In the genomic region with DNA sequence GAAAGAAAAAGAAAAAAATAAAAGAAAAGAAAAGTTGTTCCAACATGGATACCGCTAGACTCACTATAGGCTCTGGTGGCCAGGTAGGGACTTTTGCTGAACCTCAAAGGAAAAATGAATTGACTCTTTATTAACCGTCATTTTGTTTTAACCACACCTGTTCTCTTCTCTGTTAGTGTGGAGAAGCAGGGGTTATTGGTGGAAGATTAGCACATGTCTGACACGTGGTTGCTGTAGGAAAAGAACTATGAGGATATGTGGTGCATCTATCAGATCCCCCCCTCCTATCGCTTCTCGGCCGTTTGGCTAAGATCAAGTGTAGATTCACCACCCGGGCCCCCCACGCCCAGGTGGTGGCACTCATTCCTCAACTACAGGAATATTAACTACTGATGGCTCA, we compare ENCODE assay signal across 1 cellular context.
TF ChIP-seq lines count a peak whose summit lies in the region.

No MANE protein-coding gene starts in this region.

TF ChIP-seq in K562, 482 proteins besides CTCF, POLR2A, EP300 and RAD21 (continued from another document):
- TF ChIP-seq, protein P1, sequence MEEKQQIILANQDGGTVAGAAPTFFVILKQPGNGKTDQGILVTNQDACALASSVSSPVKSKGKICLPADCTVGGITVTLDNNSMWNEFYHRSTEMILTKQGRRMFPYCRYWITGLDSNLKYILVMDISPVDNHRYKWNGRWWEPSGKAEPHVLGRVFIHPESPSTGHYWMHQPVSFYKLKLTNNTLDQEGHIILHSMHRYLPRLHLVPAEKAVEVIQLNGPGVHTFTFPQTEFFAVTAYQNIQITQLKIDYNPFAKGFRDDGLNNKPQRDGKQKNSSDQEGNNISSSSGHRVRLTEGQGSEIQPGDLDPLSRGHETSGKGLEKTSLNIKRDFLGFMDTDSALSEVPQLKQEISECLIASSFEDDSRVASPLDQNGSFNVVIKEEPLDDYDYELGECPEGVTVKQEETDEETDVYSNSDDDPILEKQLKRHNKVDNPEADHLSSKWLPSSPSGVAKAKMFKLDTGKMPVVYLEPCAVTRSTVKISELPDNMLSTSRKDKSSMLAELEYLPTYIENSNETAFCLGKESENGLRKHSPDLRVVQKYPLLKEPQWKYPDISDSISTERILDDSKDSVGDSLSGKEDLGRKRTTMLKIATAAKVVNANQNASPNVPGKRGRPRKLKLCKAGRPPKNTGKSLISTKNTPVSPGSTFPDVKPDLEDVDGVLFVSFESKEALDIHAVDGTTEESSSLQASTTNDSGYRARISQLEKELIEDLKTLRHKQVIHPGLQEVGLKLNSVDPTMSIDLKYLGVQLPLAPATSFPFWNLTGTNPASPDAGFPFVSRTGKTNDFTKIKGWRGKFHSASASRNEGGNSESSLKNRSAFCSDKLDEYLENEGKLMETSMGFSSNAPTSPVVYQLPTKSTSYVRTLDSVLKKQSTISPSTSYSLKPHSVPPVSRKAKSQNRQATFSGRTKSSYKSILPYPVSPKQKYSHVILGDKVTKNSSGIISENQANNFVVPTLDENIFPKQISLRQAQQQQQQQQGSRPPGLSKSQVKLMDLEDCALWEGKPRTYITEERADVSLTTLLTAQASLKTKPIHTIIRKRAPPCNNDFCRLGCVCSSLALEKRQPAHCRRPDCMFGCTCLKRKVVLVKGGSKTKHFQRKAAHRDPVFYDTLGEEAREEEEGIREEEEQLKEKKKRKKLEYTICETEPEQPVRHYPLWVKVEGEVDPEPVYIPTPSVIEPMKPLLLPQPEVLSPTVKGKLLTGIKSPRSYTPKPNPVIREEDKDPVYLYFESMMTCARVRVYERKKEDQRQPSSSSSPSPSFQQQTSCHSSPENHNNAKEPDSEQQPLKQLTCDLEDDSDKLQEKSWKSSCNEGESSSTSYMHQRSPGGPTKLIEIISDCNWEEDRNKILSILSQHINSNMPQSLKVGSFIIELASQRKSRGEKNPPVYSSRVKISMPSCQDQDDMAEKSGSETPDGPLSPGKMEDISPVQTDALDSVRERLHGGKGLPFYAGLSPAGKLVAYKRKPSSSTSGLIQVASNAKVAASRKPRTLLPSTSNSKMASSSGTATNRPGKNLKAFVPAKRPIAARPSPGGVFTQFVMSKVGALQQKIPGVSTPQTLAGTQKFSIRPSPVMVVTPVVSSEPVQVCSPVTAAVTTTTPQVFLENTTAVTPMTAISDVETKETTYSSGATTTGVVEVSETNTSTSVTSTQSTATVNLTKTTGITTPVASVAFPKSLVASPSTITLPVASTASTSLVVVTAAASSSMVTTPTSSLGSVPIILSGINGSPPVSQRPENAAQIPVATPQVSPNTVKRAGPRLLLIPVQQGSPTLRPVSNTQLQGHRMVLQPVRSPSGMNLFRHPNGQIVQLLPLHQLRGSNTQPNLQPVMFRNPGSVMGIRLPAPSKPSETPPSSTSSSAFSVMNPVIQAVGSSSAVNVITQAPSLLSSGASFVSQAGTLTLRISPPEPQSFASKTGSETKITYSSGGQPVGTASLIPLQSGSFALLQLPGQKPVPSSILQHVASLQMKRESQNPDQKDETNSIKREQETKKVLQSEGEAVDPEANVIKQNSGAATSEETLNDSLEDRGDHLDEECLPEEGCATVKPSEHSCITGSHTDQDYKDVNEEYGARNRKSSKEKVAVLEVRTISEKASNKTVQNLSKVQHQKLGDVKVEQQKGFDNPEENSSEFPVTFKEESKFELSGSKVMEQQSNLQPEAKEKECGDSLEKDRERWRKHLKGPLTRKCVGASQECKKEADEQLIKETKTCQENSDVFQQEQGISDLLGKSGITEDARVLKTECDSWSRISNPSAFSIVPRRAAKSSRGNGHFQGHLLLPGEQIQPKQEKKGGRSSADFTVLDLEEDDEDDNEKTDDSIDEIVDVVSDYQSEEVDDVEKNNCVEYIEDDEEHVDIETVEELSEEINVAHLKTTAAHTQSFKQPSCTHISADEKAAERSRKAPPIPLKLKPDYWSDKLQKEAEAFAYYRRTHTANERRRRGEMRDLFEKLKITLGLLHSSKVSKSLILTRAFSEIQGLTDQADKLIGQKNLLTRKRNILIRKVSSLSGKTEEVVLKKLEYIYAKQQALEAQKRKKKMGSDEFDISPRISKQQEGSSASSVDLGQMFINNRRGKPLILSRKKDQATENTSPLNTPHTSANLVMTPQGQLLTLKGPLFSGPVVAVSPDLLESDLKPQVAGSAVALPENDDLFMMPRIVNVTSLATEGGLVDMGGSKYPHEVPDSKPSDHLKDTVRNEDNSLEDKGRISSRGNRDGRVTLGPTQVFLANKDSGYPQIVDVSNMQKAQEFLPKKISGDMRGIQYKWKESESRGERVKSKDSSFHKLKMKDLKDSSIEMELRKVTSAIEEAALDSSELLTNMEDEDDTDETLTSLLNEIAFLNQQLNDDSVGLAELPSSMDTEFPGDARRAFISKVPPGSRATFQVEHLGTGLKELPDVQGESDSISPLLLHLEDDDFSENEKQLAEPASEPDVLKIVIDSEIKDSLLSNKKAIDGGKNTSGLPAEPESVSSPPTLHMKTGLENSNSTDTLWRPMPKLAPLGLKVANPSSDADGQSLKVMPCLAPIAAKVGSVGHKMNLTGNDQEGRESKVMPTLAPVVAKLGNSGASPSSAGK (IDR thresholded peaks at IDR 0.05), result peak; percentile 55; the same call in 1 of the 2 replicates
- TF ChIP-seq, protein P2, sequence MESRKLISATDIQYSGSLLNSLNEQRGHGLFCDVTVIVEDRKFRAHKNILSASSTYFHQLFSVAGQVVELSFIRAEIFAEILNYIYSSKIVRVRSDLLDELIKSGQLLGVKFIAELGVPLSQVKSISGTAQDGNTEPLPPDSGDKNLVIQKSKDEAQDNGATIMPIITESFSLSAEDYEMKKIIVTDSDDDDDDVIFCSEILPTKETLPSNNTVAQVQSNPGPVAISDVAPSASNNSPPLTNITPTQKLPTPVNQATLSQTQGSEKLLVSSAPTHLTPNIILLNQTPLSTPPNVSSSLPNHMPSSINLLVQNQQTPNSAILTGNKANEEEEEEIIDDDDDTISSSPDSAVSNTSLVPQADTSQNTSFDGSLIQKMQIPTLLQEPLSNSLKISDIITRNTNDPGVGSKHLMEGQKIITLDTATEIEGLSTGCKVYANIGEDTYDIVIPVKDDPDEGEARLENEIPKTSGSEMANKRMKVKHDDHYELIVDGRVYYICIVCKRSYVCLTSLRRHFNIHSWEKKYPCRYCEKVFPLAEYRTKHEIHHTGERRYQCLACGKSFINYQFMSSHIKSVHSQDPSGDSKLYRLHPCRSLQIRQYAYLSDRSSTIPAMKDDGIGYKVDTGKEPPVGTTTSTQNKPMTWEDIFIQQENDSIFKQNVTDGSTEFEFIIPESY (CRISPR knock-in tag; IDR thresholded peaks at IDR 0.05), result peak; percentile 89
- TF ChIP-seq ZNF695 (CRISPR knock-in tag; IDR thresholded peaks at IDR 0.05) (no peak), SMAD2 (IDR thresholded peaks at IDR 0.05; ENCODE audit: low read depth, low read length) (no peak), ZNF507 (tag; conservative IDR thresholded peaks at IDR 0.05) (no peak)
- TF ChIP-seq, protein P3, sequence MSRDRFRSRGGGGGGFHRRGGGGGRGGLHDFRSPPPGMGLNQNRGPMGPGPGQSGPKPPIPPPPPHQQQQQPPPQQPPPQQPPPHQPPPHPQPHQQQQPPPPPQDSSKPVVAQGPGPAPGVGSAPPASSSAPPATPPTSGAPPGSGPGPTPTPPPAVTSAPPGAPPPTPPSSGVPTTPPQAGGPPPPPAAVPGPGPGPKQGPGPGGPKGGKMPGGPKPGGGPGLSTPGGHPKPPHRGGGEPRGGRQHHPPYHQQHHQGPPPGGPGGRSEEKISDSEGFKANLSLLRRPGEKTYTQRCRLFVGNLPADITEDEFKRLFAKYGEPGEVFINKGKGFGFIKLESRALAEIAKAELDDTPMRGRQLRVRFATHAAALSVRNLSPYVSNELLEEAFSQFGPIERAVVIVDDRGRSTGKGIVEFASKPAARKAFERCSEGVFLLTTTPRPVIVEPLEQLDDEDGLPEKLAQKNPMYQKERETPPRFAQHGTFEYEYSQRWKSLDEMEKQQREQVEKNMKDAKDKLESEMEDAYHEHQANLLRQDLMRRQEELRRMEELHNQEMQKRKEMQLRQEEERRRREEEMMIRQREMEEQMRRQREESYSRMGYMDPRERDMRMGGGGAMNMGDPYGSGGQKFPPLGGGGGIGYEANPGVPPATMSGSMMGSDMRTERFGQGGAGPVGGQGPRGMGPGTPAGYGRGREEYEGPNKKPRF (IDR thresholded peaks at IDR 0.05; ENCODE audit: low read depth, low read length), result no peak
- TF ChIP-seq, protein P4, sequence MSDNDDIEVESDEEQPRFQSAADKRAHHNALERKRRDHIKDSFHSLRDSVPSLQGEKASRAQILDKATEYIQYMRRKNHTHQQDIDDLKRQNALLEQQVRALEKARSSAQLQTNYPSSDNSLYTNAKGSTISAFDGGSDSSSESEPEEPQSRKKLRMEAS (CRISPR knock-in tag; IDR thresholded peaks at IDR 0.05), result peak; percentile 11; the same call in 1 of the 2 replicates
